In genomic region chr2:212912445-212913103, GRCh38 we compare ENCODE assay signal across 13 cellular contexts.
DNase-seq lines count a peak whose midpoint lies in the region; ATAC-seq and TF ChIP-seq lines count a peak whose summit lies in the region.
"Had no signal": no experiment of that assay in that cellular context is flagged by ENCODE, and none has a peak within 500 bp of the region (broad histone marks: within the 10 kb centered on the region; RNA-seq: fewer than 3 reads in every experiment).

No MANE protein-coding gene starts in this region.

- DNase-seq in DMS153 (lab: John Stamatoyannopoulos, UW) (peak; percentile 53), NCI-H69 (lab: John Stamatoyannopoulos, UW) (peak; percentile 67), epithelial cell of proximal tubule (ENCODE audit: low read depth) (peak; percentile 57), neural progenitor cell (ENCODE audit: low spot score) (no peak), mesendoderm (no peak)
- no peak for DNase-seq in stimulated activated CD4-positive, alpha-beta T cell treated with anti-CD3 and anti-CD28 coated beads, Interleukin-15, amount 100 ng/mL, for 24 hours
- DNase-seq: DMS79 treated with DMSO at 0.1 percent for 48 hours; islet precursor cell; NCI-H2107; stimulated activated CD4-positive, alpha-beta T cell treated with anti-CD3 and anti-CD28 coated beads, Interleukin-1b, Interleukin-23, amount 100 ng/mL, for 48 hours had no signal

- H3K27ac ChIP-seq in neural progenitor cell (no peak overlapping the region), gastroesophageal sphincter (no peak overlapping the region), mesendoderm (ENCODE audit: low read depth, low read length) (no peak overlapping the region)

- H3F3A ChIP-seq in neural progenitor cell (ENCODE audit: low read depth): no peaks in the 10 kb centered on the region

- H3K9ac ChIP-seq in neural progenitor cell (no peak overlapping the region), mesendoderm (ENCODE audit: low read length) (no peak overlapping the region)

- H3K4me2 ChIP-seq in neural progenitor cell (no peak overlapping the region), mesendoderm (ENCODE audit: low read length) (no peak overlapping the region)

- no peak for TF ChIP-seq CTCF in epithelial cell of proximal tubule (conservative IDR thresholded peaks at IDR 0.05; ENCODE audit: low read depth, low read length)
- no peak for TF ChIP-seq CTCF in neural progenitor cell (IDR thresholded peaks at IDR 0.05)
- TF ChIP-seq CTCF in gastroesophageal sphincter (IDR thresholded peaks at IDR 0.05): no peak

- H3K79me2 ChIP-seq in neural progenitor cell (ENCODE audit: low read depth) (no peaks in the 10 kb centered on the region), mesendoderm (ENCODE audit: control insufficient read depth, insufficient read depth, low read length) (no peaks in the 10 kb centered on the region)

- no peak overlapping the region for H4K5ac ChIP-seq in mesendoderm (ENCODE audit: low read length)

- peaks cover 25% of the 10 kb centered on the region for H3K4me1 ChIP-seq in neural progenitor cell
- no peaks in the 10 kb centered on the region for H3K4me1 ChIP-seq in gastroesophageal sphincter
- no peaks in the 10 kb centered on the region for H3K4me1 ChIP-seq in mesendoderm (ENCODE audit: control insufficient read depth, low read depth, low read length)

- ATAC-seq in HG03025 (IDR thresholded peaks at IDR 0.05; ENCODE audit: low FRiP score, unreplicated experiment) (no peak), gastroesophageal sphincter (no peak)

- no peak overlapping the region for H2AFZ ChIP-seq in neural progenitor cell (replicated peaks)

- H3K9me3 Mint-ChIP-seq in neural progenitor cell: no peaks in the 10 kb centered on the region

- no peak overlapping the region for H3K18ac ChIP-seq in mesendoderm (ENCODE audit: low read length)

- no peaks in the 10 kb centered on the region for H3K79me1 ChIP-seq in mesendoderm (ENCODE audit: low read length)

- TF ChIP-seq POLR2A in gastroesophageal sphincter (IDR thresholded peaks at IDR 0.05): no peak

- H2AK5ac ChIP-seq in mesendoderm (ENCODE audit: low read length): no peak overlapping the region

- H4K8ac ChIP-seq in mesendoderm (ENCODE audit: low read depth, low read length): no peak overlapping the region

- H3K36me3 ChIP-seq in neural progenitor cell (no peaks in the 10 kb centered on the region), gastroesophageal sphincter (no peaks in the 10 kb centered on the region), mesendoderm (ENCODE audit: control insufficient read depth, insufficient read depth, low read length) (no peaks in the 10 kb centered on the region)

- H3K4me3 ChIP-seq in epithelial cell of proximal tubule (ENCODE audit: low read depth, low read length) (no peak overlapping the region), neural progenitor cell (no peak overlapping the region), gastroesophageal sphincter (no peak overlapping the region), mesendoderm (ENCODE audit: low read length) (no peak overlapping the region)

- no peak overlapping the region for H2BK5ac ChIP-seq in mesendoderm (ENCODE audit: low read length)

- no peak for TF ChIP-seq EP300 in gastroesophageal sphincter (IDR thresholded peaks at IDR 0.05)

- H4K20me1 ChIP-seq in neural progenitor cell (ENCODE audit: low read depth): no peaks in the 10 kb centered on the region

- H3K27me3 Mint-ChIP-seq in neural progenitor cell (ENCODE audit: insufficient read depth, low read depth): no peaks in the 10 kb centered on the region

- no peak overlapping the region for H3K4ac ChIP-seq in mesendoderm (ENCODE audit: low read depth, low read length)

- H3K4me3 Mint-ChIP-seq in neural progenitor cell: no peak overlapping the region
- H3K4me3 Mint-ChIP-seq: activated naive CD8-positive, alpha-beta T cell had no signal

- no peak overlapping the region for H3K23ac ChIP-seq in mesendoderm (ENCODE audit: low read length)

- H3K36me3 Mint-ChIP-seq in neural progenitor cell: no peaks in the 10 kb centered on the region
- H3K36me3 Mint-ChIP-seq: activated naive CD8-positive, alpha-beta T cell had no signal

- H3K4me1 Mint-ChIP-seq in neural progenitor cell: peaks cover 11% of the 10 kb centered on the region

- 60 to 66% methylated on average over 5 to 7 of the region's 7 CpGs for WGBS in gastroesophageal sphincter (ENCODE audit: low coverage in 1 of 2), 2 donors
- WGBS in mesendoderm (ENCODE audit: extremely low coverage, insufficient coverage, low lambda C conversion rate): no CpG with 5 or more reads among the region's 7 CpGs

- H3K9me3 ChIP-seq in neural progenitor cell (ENCODE audit: low read depth): no peaks in the 10 kb centered on the region
- H3K9me3 ChIP-seq in gastroesophageal sphincter: no peaks in the 10 kb centered on the region

- H3K56ac ChIP-seq in mesendoderm (ENCODE audit: low read length): no peak overlapping the region

- no peak overlapping the region for H2BK15ac ChIP-seq in mesendoderm (replicated peaks; ENCODE audit: low read depth)

- H3K27ac Mint-ChIP-seq in neural progenitor cell: peak overlapping the region; percentile 23
- H3K27ac Mint-ChIP-seq: activated naive CD8-positive, alpha-beta T cell had no signal

- H2BK120ac ChIP-seq in mesendoderm (ENCODE audit: low read depth, low read length): no peak overlapping the region

- H3K27me3 ChIP-seq in neural progenitor cell (no peaks in the 10 kb centered on the region), gastroesophageal sphincter (no peaks in the 10 kb centered on the region), mesendoderm (ENCODE audit: insufficient read depth, low read length, poor library complexity) (no peaks in the 10 kb centered on the region)

Comparison
In these comparisons a context has a peak if more than half of its experiments do, and no peak if none do; other contexts are left out.
1. DNase-seq: peak in DMS153 (single experiment), NCI-H69 (single experiment) and epithelial cell of proximal tubule (single experiment); none in neural progenitor cell (single experiment), stimulated activated CD4-positive, alpha-beta T cell treated with anti-CD3 and anti-CD28 coated beads, Interleukin-15, amount 100 ng/mL, for 24 hours (single experiment) and mesendoderm (single experiment).